8 cellular contexts compared by ENCODE assay signal in the genomic region with DNA sequence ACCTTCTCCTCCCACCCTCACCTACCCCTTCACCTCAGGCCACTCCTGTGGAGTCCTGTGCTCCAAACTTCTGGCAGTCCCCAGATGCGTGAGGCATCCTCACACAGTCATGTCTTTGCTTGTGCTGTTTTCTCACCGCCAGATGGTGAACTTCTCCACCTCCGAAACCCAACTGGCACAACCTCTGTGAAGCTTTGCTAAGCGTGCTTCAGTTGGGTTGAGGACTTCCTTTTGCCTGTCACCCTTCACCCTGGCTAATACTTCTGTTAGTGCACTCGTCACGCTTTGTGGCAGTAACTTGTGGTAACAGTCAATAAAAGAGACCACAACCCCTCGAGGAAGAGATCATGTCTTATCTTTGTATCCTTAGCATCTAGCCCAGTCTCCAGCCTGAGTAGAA. TPM values are rescaled to one million over a fixed set of nuclear protein-coding genes. Genes with fewer than 3 reads are reported as not detected.
DNase-seq lines count a peak whose midpoint lies in the region; ATAC-seq, FAIRE-seq and TF ChIP-seq lines count a peak whose summit lies in the region.

No MANE protein-coding gene starts in this region.

- peaks cover 21 to 31% (median 24%) of the 10 kb centered on the region in 4 donors for H3K4me1 Mint-ChIP-seq in CD4-positive, alpha-beta memory T cell
- peaks cover 17% of the 10 kb centered on the region for H3K4me1 Mint-ChIP-seq in activated T-helper 1 cell treated with anti-CD3 and anti-CD28 coated beads, Interleukin-12 subunit alpha, Interleukin-12 subunit beta, Interleukin-2, Interleukin-4 antibody, amounts not matched to agents 30 ng/mL and 10 ng/mL and 1 ng/mL, durations not matched to agents 14 hours and 24 hours and 36 hours (ENCODE audit: low read depth)

- peak overlapping the region in 6 of 7 donors; percentile 62 to 89 (median 88) for H3K27ac Mint-ChIP-seq in CD4-positive, alpha-beta memory T cell
- H3K27ac Mint-ChIP-seq in activated T-helper 1 cell treated with anti-CD3 and anti-CD28 coated beads, Interleukin-12 subunit alpha, Interleukin-12 subunit beta, Interleukin-2, Interleukin-4 antibody, amounts not matched to agents 30 ng/mL and 10 ng/mL and 1 ng/mL, durations not matched to agents 14 hours and 24 hours and 36 hours = no peak overlapping the region

- FAIRE-seq in kidney (lab: Jason Lieb, UNC) = no peak

- no peaks in the 10 kb centered on the region for H3K79me2 ChIP-seq in osteoblast (ENCODE audit: insufficient read depth, low read length)

- H3K27me3 ChIP-seq in CD4-positive, alpha-beta memory T cell (ENCODE audit: insufficient read depth, low read length) = no peaks in the 10 kb centered on the region
- H3K27me3 ChIP-seq in osteoblast (ENCODE audit: insufficient read depth, low read length) = no peaks in the 10 kb centered on the region

- H4K20me1 ChIP-seq in osteoblast (ENCODE audit: insufficient read depth, low read length) = peaks cover 4% of the 10 kb centered on the region

- H3K9me3 Mint-ChIP-seq in CD4-positive, alpha-beta memory T cell = no peaks in the 10 kb centered on the region
- H3K9me3 Mint-ChIP-seq in activated T-helper 1 cell treated with anti-CD3 and anti-CD28 coated beads, Interleukin-12 subunit alpha, Interleukin-12 subunit beta, Interleukin-2, Interleukin-4 antibody, amounts not matched to agents 30 ng/mL and 10 ng/mL and 1 ng/mL, durations not matched to agents 14 hours and 24 hours and 36 hours = no peaks in the 10 kb centered on the region

- H3K27me3 Mint-ChIP-seq in CD4-positive, alpha-beta memory T cell = no peaks in the 10 kb centered on the region
- no peaks in the 10 kb centered on the region for H3K27me3 Mint-ChIP-seq in activated T-helper 1 cell treated with anti-CD3 and anti-CD28 coated beads, Interleukin-12 subunit alpha, Interleukin-12 subunit beta, Interleukin-2, Interleukin-4 antibody, amounts not matched to agents 30 ng/mL and 10 ng/mL and 1 ng/mL, durations not matched to agents 14 hours and 24 hours and 36 hours (ENCODE audit: insufficient read depth)

- peak; percentile 46 for ATAC-seq in GM21717 (IDR thresholded peaks at IDR 0.05; ENCODE audit: unreplicated experiment)
- peak; percentile 86 for ATAC-seq in stimulated activated naive CD8-positive, alpha-beta T cell treated with anti-CD3 and anti-CD28 coated beads, Interleukin-15, Interleukin-2, amounts not matched to agents 100 U/mL and 50 U/mL, for 24 hours

- H3K4me2 ChIP-seq in osteoblast (ENCODE audit: insufficient read depth, low read length) = no peak overlapping the region

- H3K4me3 Mint-ChIP-seq in CD4-positive, alpha-beta memory T cell = peak overlapping the region in 7 of 8 donors; percentile 25 to 64 (median 48)
- H3K4me3 Mint-ChIP-seq in activated T-helper 1 cell treated with anti-CD3 and anti-CD28 coated beads, Interleukin-12 subunit alpha, Interleukin-12 subunit beta, Interleukin-2, Interleukin-4 antibody, amounts not matched to agents 30 ng/mL and 10 ng/mL and 1 ng/mL, durations not matched to agents 14 hours and 24 hours and 36 hours = no peak overlapping the region

- intact Hi-C loops in CD4-positive, alpha-beta memory T cell (cut with micrococcal nuclease) = loop anchor here (1.0 kb wide), 1 partner anchor 53 kb away; no protein-coding TSS in a partner anchor
- intact Hi-C loops in activated T-helper 1 cell treated with anti-CD3 and anti-CD28 coated beads, Interleukin-12 subunit alpha, Interleukin-12 subunit beta, Interleukin-2, Interleukin-4 antibody, amounts not matched to agents 30 ng/mL and 10 ng/mL and 1 ng/mL, durations not matched to agents 14 hours and 24 hours and 36 hours (cut with micrococcal nuclease) = no loop called here
- intact Hi-C loops in kidney (cut with DNase I) = no loop called here

- peak; percentile 59 to 75 (median 66) for DNase-seq in CD4-positive, alpha-beta memory T cell
- DNase-seq in NCI-H524 (lab: John Stamatoyannopoulos, UW) (peak; percentile 84 to 93), kidney (no peak), HT-29 (ENCODE audit: low spot score) (no peak), osteoblast (ENCODE audit: insufficient read length, low spot score, missing footprints) (no peak)
- DNase-seq in activated T-helper 1 cell treated with anti-CD3 and anti-CD28 coated beads, Interleukin-12 subunit alpha, Interleukin-12 subunit beta, Interleukin-2, Interleukin-4 antibody, amounts not matched to agents 30 ng/mL and 10 ng/mL and 1 ng/mL, durations not matched to agents 14 hours and 24 hours and 36 hours (ENCODE audit: low spot score) = peak; percentile 14
- peak; percentile 30 for DNase-seq in stimulated activated naive CD8-positive, alpha-beta T cell treated with anti-CD3 and anti-CD28 coated beads, Interleukin-15, Interleukin-2, amounts not matched to agents 100 U/mL and 50 U/mL, for 24 hours

- POLR2A ChIA-PET in CD4-positive, alpha-beta memory T cell (lab: Charles Lee; ENCODE audit: partially characterized antibody) = interaction anchor here (0.5 to 7.4 kb wide), 7 partner anchors 21 to 241 kb away, joined by 3 to 82 read pairs (median 3); partner anchors contain the start of genes MAP2K5 and RNU6-1

- H2AFZ ChIP-seq in osteoblast (ENCODE audit: low read length) = no peak overlapping the region

- H3K36me3 Mint-ChIP-seq in CD4-positive, alpha-beta memory T cell = peaks cover 15 to 28% of the 10 kb centered on the region in 2 donors
- H3K36me3 Mint-ChIP-seq in activated T-helper 1 cell treated with anti-CD3 and anti-CD28 coated beads, Interleukin-12 subunit alpha, Interleukin-12 subunit beta, Interleukin-2, Interleukin-4 antibody, amounts not matched to agents 30 ng/mL and 10 ng/mL and 1 ng/mL, durations not matched to agents 14 hours and 24 hours and 36 hours (ENCODE audit: low read depth) = peaks cover 2% of the 10 kb centered on the region

- no peaks in the 10 kb centered on the region for H3K36me3 ChIP-seq in CD4-positive, alpha-beta memory T cell (ENCODE audit: insufficient read depth, low read length)
- H3K36me3 ChIP-seq in kidney (ENCODE audit: control insufficient read depth in 1 of 2, insufficient read depth in 2 of 2, low read length in 2 of 2) = no peaks in the 10 kb centered on the region
- H3K36me3 ChIP-seq in osteoblast (ENCODE audit: insufficient read depth, low read length) = no peaks in the 10 kb centered on the region

- H3K9me3 ChIP-seq in CD4-positive, alpha-beta memory T cell (ENCODE audit: control insufficient read depth in 1 of 2, low read length in 2 of 2) = no peaks in the 10 kb centered on the region
- no peaks in the 10 kb centered on the region for H3K9me3 ChIP-seq in kidney (ENCODE audit: control insufficient read depth in 1 of 2, low read length in 2 of 2)
- H3K9me3 ChIP-seq in osteoblast (ENCODE audit: low read depth, low read length) = no peaks in the 10 kb centered on the region

- no peak overlapping the region for H3K9ac ChIP-seq in kidney (ENCODE audit: low read length in 2 of 2)

- H3K4me3 ChIP-seq in CD4-positive, alpha-beta memory T cell (ENCODE audit: low read length in 2 of 2) = no peak overlapping the region
- H3K4me3 ChIP-seq in kidney (ENCODE audit: low read length in 2 of 2) (no peak overlapping the region), osteoblast (ENCODE audit: insufficient read depth, low read length) (no peak overlapping the region)

- CTCF ChIA-PET in CD4-positive, alpha-beta memory T cell (lab: Charles Lee; ENCODE audit: partially characterized antibody) = interaction anchor here (0.7 to 7.9 kb wide), 7 partner anchors 21 to 1607 kb away, joined by 3 to 84 read pairs (median 6); partner anchors contain the start of genes RNU6-1 and SKOR1

- H3K27ac ChIP-seq in CD4-positive, alpha-beta memory T cell (ENCODE audit: low read depth, low read length) = no peak overlapping the region
- H3K27ac ChIP-seq in kidney (ENCODE audit: low read depth in 2 of 2, low read length in 2 of 2) (no peak overlapping the region), osteoblast (ENCODE audit: low read depth, low read length) (no peak overlapping the region)

- H3K4me1 ChIP-seq in CD4-positive, alpha-beta memory T cell (ENCODE audit: insufficient read depth, low read length) = peaks cover 38% of the 10 kb centered on the region
- H3K4me1 ChIP-seq in kidney (ENCODE audit: control insufficient read depth in 1 of 2, insufficient read depth in 1 of 2, low read depth in 1 of 2, low read length in 2 of 2) = peaks cover 6 to 12% of the 10 kb centered on the region in 2 donors
- H3K4me1 ChIP-seq in osteoblast (ENCODE audit: insufficient read depth, low read length) = no peaks in the 10 kb centered on the region

- no peak for TF ChIP-seq CTCF in kidney (IDR thresholded peaks at IDR 0.05; ENCODE audit: borderline replicate concordance, extremely low read depth, insufficient read depth)
- no peak for TF ChIP-seq CTCF in osteoblast (IDR thresholded peaks at IDR 0.05; ENCODE audit: extremely low read depth, low read depth, low read length)

RNA-seq across cellular contexts. Expression of gene SKOR1, which starts 42.0 kb away (rescaled TPM):
- total RNA-seq in CD4-positive, alpha-beta memory T cell = under 1 TPM; 0.30 to 0.38 TPM
- polyA plus RNA-seq in CD4-positive, alpha-beta memory T cell = under 1 TPM in 1 of 2 donors, not detected in 1; 0.09 TPM
- total RNA-seq in activated T-helper 1 cell treated with anti-CD3 and anti-CD28 coated beads, Interleukin-12 subunit alpha, Interleukin-12 subunit beta, Interleukin-2, Interleukin-4 antibody, amounts not matched to agents 30 ng/mL and 10 ng/mL and 1 ng/mL, durations not matched to agents 14 hours and 24 hours and 36 hours = 0.21 TPM in 1 of 2 replicates, not detected in the other
- total RNA-seq in kidney (0.57 TPM), osteoblast (0.29 and 0.36 TPM in 2 replicates)
- polyA plus RNA-seq in kidney (ENCODE audit: insufficient read depth, low read depth, low replicate concordance) = 0.22 TPM
- 0.15 and 0.18 TPM in 2 replicates for total RNA-seq in HT-29 (2014; rRNA removed; shearing (Covaris generic))

RNA-seq across cellular contexts. Expression of gene RNU6-1, which starts 56.5 kb away (rescaled TPM):
- total RNA-seq in CD4-positive, alpha-beta memory T cell = not detected
- not detected for polyA plus RNA-seq in CD4-positive, alpha-beta memory T cell
- total RNA-seq in activated T-helper 1 cell treated with anti-CD3 and anti-CD28 coated beads, Interleukin-12 subunit alpha, Interleukin-12 subunit beta, Interleukin-2, Interleukin-4 antibody, amounts not matched to agents 30 ng/mL and 10 ng/mL and 1 ng/mL, durations not matched to agents 14 hours and 24 hours and 36 hours = not detected in 2 replicates
- total RNA-seq in kidney = not detected
- polyA plus RNA-seq in kidney (ENCODE audit: insufficient read depth, low read depth, low replicate concordance) = not detected
- total RNA-seq in HT-29 (2014; rRNA removed; shearing (Covaris generic)) = not detected in 2 replicates
- not detected in 2 replicates for total RNA-seq in osteoblast

Comparison
In these comparisons a context has a peak if more than half of its experiments do, and no peak if none do; other contexts are left out.
1. DNase-seq: peak in CD4-positive, alpha-beta memory T cell (5 of 5), NCI-H524 (2 of 2), activated T-helper 1 cell treated with anti-CD3 and anti-CD28 coated beads, Interleukin-12 subunit alpha, Interleukin-12 subunit beta, Interleukin-2, Interleukin-4 antibody, amounts not matched to agents 30 ng/mL and 10 ng/mL and 1 ng/mL, durations not matched to agents 14 hours and 24 hours and 36 hours (single experiment) and stimulated activated naive CD8-positive, alpha-beta T cell treated with anti-CD3 and anti-CD28 coated beads, Interleukin-15, Interleukin-2, amounts not matched to agents 100 U/mL and 50 U/mL, for 24 hours (single experiment); none in kidney (single experiment), HT-29 (single experiment) and osteoblast (single experiment).